ENCODE assay signal across 8 cellular contexts in genomic region chr6:139290787-139291294, GRCh38. TPM values are rescaled to one million over a fixed set of nuclear protein-coding genes. Genes with fewer than 3 reads are reported as not detected.
DNase-seq lines count a peak whose midpoint lies in the region; ATAC-seq and TF ChIP-seq lines count a peak whose summit lies in the region.

No MANE protein-coding gene starts in this region.

- peak overlapping the region; percentile 18 for H3K4me3 ChIP-seq in CD8-positive, alpha-beta T cell (ENCODE audit: low read depth, low read length)
- H3K4me3 ChIP-seq in cardiac muscle cell (peak overlapping the region; percentile 8), skeletal muscle tissue (ENCODE audit: low read length in 3 of 3) (peak overlapping the region; percentile 65 to 88 (median 79))

- peaks cover 7% of the 10 kb centered on the region for H3K36me3 Mint-ChIP-seq in CD8-positive, alpha-beta T cell
- H3K36me3 Mint-ChIP-seq in T-helper 1 cell treated with Interleukin-12 subunit alpha and Interleukin-12 subunit beta and Interleukin-4 antibody, amounts not matched to agents 30 μg/mL and 1 μg/mL, for 36 hours (ENCODE audit: low read depth): peaks cover 6% of the 10 kb centered on the region

- DNase-seq in CD8-positive, alpha-beta T cell: peak in 3 of 7 experiments; percentile 4 to 26 (median 22)
- DNase-seq in cardiac muscle cell (ENCODE audit: low read depth in 1 of 2, low spot score in 1 of 2): peak; percentile 61
- DNase-seq in NCI-H2029 (lab: John Stamatoyannopoulos, UW): no peak
- DNase-seq in NCI-H526 treated with DMSO at 0.1 percent for 48 hours (lab: John Stamatoyannopoulos, UW): no peak

- peak overlapping the region; percentile 77 for H3K4me3 Mint-ChIP-seq in CD8-positive, alpha-beta T cell
- peak overlapping the region; percentile 66 for H3K4me3 Mint-ChIP-seq in T-helper 1 cell treated with Interleukin-12 subunit alpha and Interleukin-12 subunit beta and Interleukin-4 antibody, amounts not matched to agents 30 μg/mL and 1 μg/mL, for 36 hours

- CTCF ChIA-PET in CD8-positive, alpha-beta T cell (lab: Charles Lee): interaction anchor here (0.6 to 3.4 kb wide), 10 partner anchors 11 to 475 kb away, joined by 3 to 28 read pairs (median 4); no protein-coding TSS in a partner anchor

- H3K27ac Mint-ChIP-seq in CD8-positive, alpha-beta T cell: peak overlapping the region; percentile 96
- peak overlapping the region; percentile 95 for H3K27ac Mint-ChIP-seq in T-helper 1 cell treated with Interleukin-12 subunit alpha and Interleukin-12 subunit beta and Interleukin-4 antibody, amounts not matched to agents 30 μg/mL and 1 μg/mL, for 36 hours

- POLR2A ChIA-PET in CD8-positive, alpha-beta T cell (lab: Charles Lee): interaction anchor here (0.9 to 4.3 kb wide), 18 partner anchors 11 to 261 kb away, joined by 3 to 44 read pairs (median 6); partner anchors contain the start of gene CITED2

- TF ChIP-seq CTCF in CD8-positive, alpha-beta T cell (IDR thresholded peaks at IDR 0.05): no peak
- no peak for TF ChIP-seq CTCF in cardiac muscle cell (IDR thresholded peaks at IDR 0.05; ENCODE audit: low read depth, low read length)

- no peaks in the 10 kb centered on the region for H3K9me3 ChIP-seq in CD8-positive, alpha-beta T cell (ENCODE audit: low read length)
- H3K9me3 ChIP-seq in cardiac muscle cell (ENCODE audit: low read depth): no peaks in the 10 kb centered on the region
- no peaks in the 10 kb centered on the region for H3K9me3 ChIP-seq in skeletal muscle tissue (ENCODE audit: control insufficient read depth in 3 of 3, low read length in 3 of 3)

- H3K9me3 Mint-ChIP-seq in CD8-positive, alpha-beta T cell: no peaks in the 10 kb centered on the region
- peaks cover 5% of the 10 kb centered on the region for H3K9me3 Mint-ChIP-seq in T-helper 1 cell treated with Interleukin-12 subunit alpha and Interleukin-12 subunit beta and Interleukin-4 antibody, amounts not matched to agents 30 μg/mL and 1 μg/mL, for 36 hours

- H3K27me3 ChIP-seq in CD8-positive, alpha-beta T cell (ENCODE audit: insufficient read depth, low read length): no peaks in the 10 kb centered on the region
- H3K27me3 ChIP-seq in cardiac muscle cell: no peaks in the 10 kb centered on the region
- no peaks in the 10 kb centered on the region for H3K27me3 ChIP-seq in skeletal muscle tissue (ENCODE audit: control insufficient read depth in 3 of 3, insufficient read depth in 3 of 3, low read length in 3 of 3)

- no peaks in the 10 kb centered on the region for H3K36me3 ChIP-seq in CD8-positive, alpha-beta T cell (ENCODE audit: insufficient read depth, low read length)
- H3K36me3 ChIP-seq in cardiac muscle cell (no peaks in the 10 kb centered on the region), skeletal muscle tissue (ENCODE audit: control insufficient read depth in 3 of 3, insufficient read depth in 3 of 3, low read length in 3 of 3) (peaks cover 6 to 18% (median 17%) of the 10 kb centered on the region in 3 donors)

- peak overlapping the region; percentile 75 to 96 (median 91) for H3K9ac ChIP-seq in skeletal muscle tissue (ENCODE audit: low read depth in 1 of 3, low read length in 3 of 3)

- H3K4me1 Mint-ChIP-seq in CD8-positive, alpha-beta T cell (ENCODE audit: low read depth): peaks cover 60% of the 10 kb centered on the region
- H3K4me1 Mint-ChIP-seq in T-helper 1 cell treated with Interleukin-12 subunit alpha and Interleukin-12 subunit beta and Interleukin-4 antibody, amounts not matched to agents 30 μg/mL and 1 μg/mL, for 36 hours (ENCODE audit: low read depth): peaks cover 50% of the 10 kb centered on the region

- intact Hi-C loops in CD8-positive, alpha-beta T cell (cut with DNase I, micrococcal nuclease): loop anchor here (1.0 to 5.0 kb wide), 11 partner anchors 12 to 166 kb away; no protein-coding TSS in a partner anchor

- H3K27me3 Mint-ChIP-seq in CD8-positive, alpha-beta T cell (ENCODE audit: low read depth): no peaks in the 10 kb centered on the region
- no peaks in the 10 kb centered on the region for H3K27me3 Mint-ChIP-seq in T-helper 1 cell treated with Interleukin-12 subunit alpha and Interleukin-12 subunit beta and Interleukin-4 antibody, amounts not matched to agents 30 μg/mL and 1 μg/mL, for 36 hours (ENCODE audit: low read depth)

- peak; percentile 68 for ATAC-seq in CD8-positive, alpha-beta T cell
- peak; percentile 85 for ATAC-seq in GM19324 (IDR thresholded peaks at IDR 0.05; ENCODE audit: low FRiP score, unreplicated experiment)
- ATAC-seq in HG03196 (IDR thresholded peaks at IDR 0.05; ENCODE audit: unreplicated experiment): peak; percentile 79

- peak overlapping the region; percentile 77 for H3K27ac ChIP-seq in CD8-positive, alpha-beta T cell (ENCODE audit: low read depth, low read length)
- H3K27ac ChIP-seq in cardiac muscle cell (peak overlapping the region; percentile 90), skeletal muscle tissue (ENCODE audit: low read depth, low read length) (peak overlapping the region; percentile 99)

- H3K4me1 ChIP-seq in CD8-positive, alpha-beta T cell (ENCODE audit: insufficient read depth, low read length): peaks cover 39% of the 10 kb centered on the region
- peaks cover 20% of the 10 kb centered on the region for H3K4me1 ChIP-seq in cardiac muscle cell (ENCODE audit: low read depth)
- H3K4me1 ChIP-seq in skeletal muscle tissue (ENCODE audit: control insufficient read depth in 3 of 3, insufficient read depth in 3 of 3, low read length in 3 of 3): peaks cover 28 to 34% (median 32%) of the 10 kb centered on the region in 3 donors

RNA-seq across cellular contexts. Expression of gene TXLNB, which starts 1.0 kb away (rescaled TPM):
- total RNA-seq in CD8-positive, alpha-beta T cell: under 1 TPM; 0.22 to 0.72 TPM
- total RNA-seq in cardiac muscle cell (8.6 and 17.5 TPM in 2 replicates), skeletal muscle tissue (60.0 TPM)
- 5.9 and 6.2 TPM in 2 replicates for polyA plus RNA-seq in cardiac muscle cell

Comparison
In these comparisons a context has a peak if more than half of its experiments do, and no peak if none do; other contexts are left out.
1. DNase-seq: peak in cardiac muscle cell (2 of 2); none in NCI-H2029 (single experiment) and NCI-H526 treated with DMSO at 0.1 percent for 48 hours (single experiment).
2. H3K4me3 ChIP-seq: peak in every context shown above with its lines; median percentile 79 in skeletal muscle tissue; 18 in CD8-positive, alpha-beta T cell; 8 in cardiac muscle cell.
3. Peak in every context shown above with its lines, with median percentiles within 50 percentile points of each other: ATAC-seq and H3K27ac ChIP-seq.